ENCODE assay signal across 9 cellular contexts in genomic region chr18:7497081-7497480, GRCh38.
"Had no signal": no experiment of that assay in that cellular context is flagged by ENCODE, and none has a peak within 500 bp of the region (broad histone marks: within the 10 kb centered on the region; RNA-seq: fewer than 3 reads in every experiment).

No MANE protein-coding gene starts in this region.

- H3K27ac Mint-ChIP-seq: IgD-negative memory B cell had no signal

- ATAC-seq: HepG2 had no signal

- H3K4me2 ChIP-seq: KMS-11 had no signal

- H3K9ac ChIP-seq: KMS-11 had no signal

- FAIRE-seq: HepG2, HTR-8/SVneo had no signal

- H3K27ac ChIP-seq: HL-60, KMS-11 had no signal

- DNase-seq: Karpas-422, Kasumi-1, KBM-7, KG1 had no signal

- H3K4me3 Mint-ChIP-seq: IgD-negative memory B cell had no signal

- H3K4me1 Mint-ChIP-seq: IgD-negative memory B cell had no signal

- H3K27me3 Mint-ChIP-seq: IgD-negative memory B cell had no signal
